17 cellular contexts compared by ENCODE assay signal in genomic region chr6:35683267-35683666, GRCh38. TPM values are rescaled to one million over a fixed set of nuclear protein-coding genes. Genes with fewer than 3 reads are reported as not detected.
"Had no signal": no experiment of that assay in that cellular context is flagged by ENCODE, and none has a peak within 500 bp of the region (broad histone marks: within the 10 kb centered on the region; RNA-seq: fewer than 3 reads in every experiment).

No MANE protein-coding gene starts in this region.

- H3K27me3 Mint-ChIP-seq: activated B cell treated with CpG ODN at 0.5 μM for 24 hours; dendritic cell treated with granulocyte-macrophage colony-stimulating factor and Interleukin-4, amounts not matched to agents 40 ng/mL and 50 ng/mL, for 4 days; effector memory CD8-positive, alpha-beta T cell had no signal

- DNase-seq: activated B cell treated with CpG ODN at 0.5 μM for 24 hours; activated CD4-positive, alpha-beta T cell treated with anti-CD3 and anti-CD28 coated beads, Interleukin-2, amount 50 U/mL, for 1 hour; activated effector memory CD4-positive, alpha-beta T cell treated with Interleukin-2 at 50 U/mL for 16 hours; anterior cingulate cortex; effector memory CD8-positive, alpha-beta T cell; foreskin melanocyte; heart right ventricle; left cardiac atrium; lower lobe of right lung; spleen; stimulated activated CD4-positive, alpha-beta T cell treated with anti-CD3 and anti-CD28 coated beads, Interleukin-1b, Interleukin-23, amount 100 ng/mL, for 48 hours had no signal

- H3K4me3 ChIP-seq: heart right ventricle, lower lobe of right lung had no signal

- H3K27ac Mint-ChIP-seq: activated B cell treated with CpG ODN at 0.5 μM for 24 hours; dendritic cell treated with granulocyte-macrophage colony-stimulating factor and Interleukin-4, amounts not matched to agents 40 ng/mL and 50 ng/mL, for 4 days; effector memory CD8-positive, alpha-beta T cell; mesothelial cell of epicardium had no signal

- H3K9me3 ChIP-seq: heart right ventricle, lower lobe of right lung, spleen, tibial nerve, vagina had no signal

- H3K27ac ChIP-seq: heart right ventricle, lower lobe of right lung had no signal

- ATAC-seq: effector memory CD8-positive, alpha-beta T cell; left cardiac atrium; lower lobe of right lung; sciatic nerve had no signal

- H3K4me3 Mint-ChIP-seq: activated B cell treated with CpG ODN at 0.5 μM for 24 hours; dendritic cell treated with granulocyte-macrophage colony-stimulating factor and Interleukin-4, amounts not matched to agents 40 ng/mL and 50 ng/mL, for 4 days; mesothelial cell of epicardium had no signal

- H3K36me3 Mint-ChIP-seq: mesothelial cell of epicardium had no signal

- H3K27me3 ChIP-seq: heart right ventricle, spleen, tibial nerve, vagina had no signal

- H3K9me3 Mint-ChIP-seq: dendritic cell treated with granulocyte-macrophage colony-stimulating factor and Interleukin-4, amounts not matched to agents 40 ng/mL and 50 ng/mL, for 4 days; effector memory CD8-positive, alpha-beta T cell; mesothelial cell of epicardium; neural crest cell had no signal

RNA-seq across cellular contexts. Expression of gene ARMC12, which starts 53.6 kb away (rescaled TPM):
- total RNA-seq: lower lobe of right lung, vagina had no signal
